18 cellular contexts compared by ENCODE assay signal in genomic region chr1:38508272-38508671, GRCh38.
"Had no signal": no experiment of that assay in that cellular context is flagged by ENCODE, and none has a peak within 500 bp of the region (broad histone marks: within the 10 kb centered on the region; RNA-seq: fewer than 3 reads in every experiment).

No MANE protein-coding gene starts in this region.

- ATAC-seq: activated CD8-positive, alpha-beta T cell treated with anti-CD3 and anti-CD28 coated beads, Interleukin-2, amount 10 ng/mL, durations not matched to agents 7 days and 5 days; activated T-helper 17 cell treated with anti-CD3 and anti-CD28 coated beads, Interleukin-2, amount 50 U/mL, for 72 hours; left cardiac atrium; mucosa of descending colon; naive thymus-derived CD8-positive, alpha-beta T cell; right cardiac atrium; stimulated activated effector memory CD8-positive, alpha-beta T cell treated with anti-CD3 and anti-CD28 coated beads, Interleukin-12 subunit alpha, Interleukin-12 subunit beta, amount 100 ng/mL, for 72 hours; T-cell had no signal

- H3K9me3 ChIP-seq: adrenal gland, mucosa of descending colon, tibial nerve had no signal

- H3K27me3 ChIP-seq: brain microvascular endothelial cell had no signal

- FAIRE-seq: small intestine had no signal

- H3K36me3 ChIP-seq: adrenal gland, brain microvascular endothelial cell, tibial nerve had no signal

- H2AFZ ChIP-seq: hepatocyte had no signal

- H3K79me2 ChIP-seq: hepatocyte had no signal

- DNase-seq: activated CD4-positive, alpha-beta T cell treated with anti-CD3 and anti-CD28 coated beads for 4 hours; activated CD8-positive, alpha-beta memory T cell treated with anti-CD3 and anti-CD28 coated beads, Interleukin-2, amount 50 U/mL, for 48 hours; activated CD8-positive, alpha-beta T cell treated with anti-CD3 and anti-CD28 coated beads, Interleukin-2, amount 10 ng/mL, durations not matched to agents 7 days and 5 days; activated naive CD4-positive, alpha-beta T cell treated with anti-CD3 and anti-CD28 coated beads for 36 hours; adrenal gland; brain microvascular endothelial cell; left cardiac atrium; mammary epithelial cell; mucosa of descending colon; naive thymus-derived CD8-positive, alpha-beta T cell; occipital lobe; right cardiac atrium; small intestine; T-cell had no signal

- H3K4me2 ChIP-seq: hepatocyte had no signal

- H3K4me3 ChIP-seq: adrenal gland, hepatocyte, mucosa of descending colon, tibial nerve had no signal

- H3K27ac ChIP-seq: adrenal gland, brain microvascular endothelial cell, hepatocyte, tibial nerve had no signal

- H3K4me1 ChIP-seq: adrenal gland, tibial nerve had no signal
